Comparison of ENCODE assay signal across 20 cellular contexts in genomic region chr1:39226836-39227235, GRCh38. TPM values are rescaled to one million over a fixed set of nuclear protein-coding genes. Genes with fewer than 3 reads are reported as not detected.
DNase-seq lines count a peak whose midpoint lies in the region; ATAC-seq lines count a peak whose summit lies in the region.
"Had no signal": no experiment of that assay in that cellular context is flagged by ENCODE, and none has a peak within 500 bp of the region (broad histone marks: within the 10 kb centered on the region; RNA-seq: fewer than 3 reads in every experiment).

No MANE protein-coding gene starts in this region.

- H3K4me3 ChIP-seq in BLaER1 (no peak overlapping the region), trophoblast cell (ENCODE audit: low read depth, low read length) (no peak overlapping the region)
- H3K4me3 ChIP-seq in CD8-positive, alpha-beta memory T cell (ENCODE audit: low read length) = no peak overlapping the region

- no peaks in the 10 kb centered on the region for H3K79me2 ChIP-seq in trophoblast cell (ENCODE audit: control insufficient read depth, insufficient read depth, low read length, poor library complexity)

- H3K4me1 Mint-ChIP-seq in CD8-positive, alpha-beta memory T cell = peaks cover 75 to 91% (median 89%) of the 10 kb centered on the region in 3 donors
- H3K4me1 Mint-ChIP-seq in effector memory CD8-positive, alpha-beta T cell (ENCODE audit: low read depth in 2 of 2) = peaks cover 51 to 71% of the 10 kb centered on the region in 2 donors

- H4K20me1 ChIP-seq in BLaER1 = peaks cover 96% of the 10 kb centered on the region

- H3K4me3 Mint-ChIP-seq in CD8-positive, alpha-beta memory T cell = peak overlapping the region in 2 of 7 donors; percentile 1
- H3K4me3 Mint-ChIP-seq in effector memory CD8-positive, alpha-beta T cell = no peak overlapping the region

- no peaks in the 10 kb centered on the region for H3K9me3 ChIP-seq in BLaER1
- H3K9me3 ChIP-seq in CD8-positive, alpha-beta memory T cell (ENCODE audit: low read length) = no peaks in the 10 kb centered on the region
- no peaks in the 10 kb centered on the region for H3K9me3 ChIP-seq in trophoblast cell (ENCODE audit: insufficient read depth, low read depth, low read length)
- H3K9me3 ChIP-seq: SK-N-SH had no signal

- H4K8ac ChIP-seq in trophoblast cell (ENCODE audit: low read depth, low read length) = no peak overlapping the region

- no peak overlapping the region for H2BK5ac ChIP-seq in trophoblast cell (ENCODE audit: low read depth, low read length, poor library complexity)

- POLR2A ChIA-PET in CD8-positive, alpha-beta memory T cell (lab: Charles Lee) = interaction anchor here (1.2 to 1.8 kb wide), 2 partner anchors 11 to 35 kb away, joined by 5 to 8 read pairs; no protein-coding TSS in a partner anchor

- H2AK5ac ChIP-seq in trophoblast cell (ENCODE audit: low read length) = no peak overlapping the region

- H3K9ac ChIP-seq in BLaER1 = no peak overlapping the region
- no peak overlapping the region for H3K9ac ChIP-seq in trophoblast cell (ENCODE audit: low read length)
- H3K9ac ChIP-seq: SK-N-SH had no signal

- WGBS in trophoblast cell (ENCODE audit: extremely low coverage, insufficient coverage, insufficient read length) = no CpG with 5 or more reads among the region's 3 CpGs

- no peak overlapping the region for H4K91ac ChIP-seq in trophoblast cell (ENCODE audit: low read depth, low read length)

- no peak overlapping the region for H4K12ac ChIP-seq in trophoblast cell (ENCODE audit: low read depth, low read length)

- ATAC-seq in effector memory CD8-positive, alpha-beta T cell (replicated peaks) = no peak
- ATAC-seq in HG03460 (IDR thresholded peaks at IDR 0.05; ENCODE audit: unreplicated experiment) = no peak
- ATAC-seq: HCT116, PC-3 had no signal

- H3K36me3 Mint-ChIP-seq in CD8-positive, alpha-beta memory T cell = peaks cover 0 to 44% (median 17%) of the 10 kb centered on the region in 3 donors
- H3K36me3 Mint-ChIP-seq in effector memory CD8-positive, alpha-beta T cell (ENCODE audit: insufficient read depth) = peaks cover 20% of the 10 kb centered on the region

- no peak overlapping the region for H3K18ac ChIP-seq in trophoblast cell (ENCODE audit: low read length)

- H3K27ac Mint-ChIP-seq in CD8-positive, alpha-beta memory T cell = peak overlapping the region in 6 of 8 donors; percentile 13 to 84 (median 60)
- peak overlapping the region; percentile 76 to 89 for H3K27ac Mint-ChIP-seq in effector memory CD8-positive, alpha-beta T cell

- H3K4me1 ChIP-seq in BLaER1 (peaks cover 33% of the 10 kb centered on the region), trophoblast cell (ENCODE audit: control insufficient read depth in 1 of 2, insufficient read depth in 2 of 2, low read length in 2 of 2) (peaks cover 0 to 8% of the 10 kb centered on the region in 2 experiments)
- peaks cover 64% of the 10 kb centered on the region for H3K4me1 ChIP-seq in CD8-positive, alpha-beta memory T cell (ENCODE audit: insufficient read depth, low read length)

- no peaks in the 10 kb centered on the region for H3K79me1 ChIP-seq in trophoblast cell (ENCODE audit: low read length)

- H3K36me3 ChIP-seq in BLaER1 (peaks cover 53% of the 10 kb centered on the region), trophoblast cell (ENCODE audit: control insufficient read depth in 1 of 2, insufficient read depth in 2 of 2, low read length in 2 of 2) (no peaks in the 10 kb centered on the region)
- no peaks in the 10 kb centered on the region for H3K36me3 ChIP-seq in CD8-positive, alpha-beta memory T cell (ENCODE audit: insufficient read depth, low read length)

- H3K23ac ChIP-seq in trophoblast cell (ENCODE audit: low read length) = no peak overlapping the region

- H3K14ac ChIP-seq in trophoblast cell (ENCODE audit: low read length) = no peak overlapping the region

- H2BK120ac ChIP-seq in trophoblast cell (ENCODE audit: insufficient read depth, low read length, poor library complexity) = no peak overlapping the region

- CTCF ChIA-PET in CD8-positive, alpha-beta memory T cell (lab: Charles Lee) = interaction anchor here (1.0 to 3.0 kb wide), 5 partner anchors 14 to 42 kb away, joined by 3 to 13 read pairs (median 5); no protein-coding TSS in a partner anchor

- no peaks in the 10 kb centered on the region for H3K9me3 Mint-ChIP-seq in CD8-positive, alpha-beta memory T cell
- H3K9me3 Mint-ChIP-seq in effector memory CD8-positive, alpha-beta T cell = no peaks in the 10 kb centered on the region

- no peak overlapping the region for H3K4me2 ChIP-seq in BLaER1
- no peak overlapping the region for H3K4me2 ChIP-seq in trophoblast cell (ENCODE audit: low read length)
- H3K4me2 ChIP-seq: SK-N-SH had no signal

- H3K27me3 Mint-ChIP-seq in CD8-positive, alpha-beta memory T cell = no peaks in the 10 kb centered on the region
- no peaks in the 10 kb centered on the region for H3K27me3 Mint-ChIP-seq in effector memory CD8-positive, alpha-beta T cell

- no peak overlapping the region for H2AFZ ChIP-seq in trophoblast cell (ENCODE audit: insufficient read depth, low read length, poor library complexity)

- H3K27ac ChIP-seq in BLaER1 (0 out of 2 replicates have a peak overlapping the region, but pooled peaks have one; percentile 18), trophoblast cell (ENCODE audit: low read depth, low read length) (no peak overlapping the region)
- H3K27ac ChIP-seq in CD8-positive, alpha-beta memory T cell (ENCODE audit: low read depth, low read length) = no peak overlapping the region

- DNase-seq in CD8-positive, alpha-beta memory T cell = no peak
- DNase-seq in effector memory CD8-positive, alpha-beta T cell = no peak
- no peak for DNase-seq in trophoblast cell
- no peak for DNase-seq in AG08396 (ENCODE audit: low spot score)
- no peak for DNase-seq in NCI-H1694 treated with DMSO at 0.1 percent for 48 hours (lab: John Stamatoyannopoulos, UW)
- DNase-seq: C1 segment of cervical spinal cord; Karpas-422; NCI-H1105; NCI-H1436 treated with DMSO at 0.1 percent for 48 hours; NCI-H1930; NCI-H2107; NCI-H524; NCI-H774; NK-92 treated with Interleukin-12 subunit alpha and Interleukin-12 subunit beta, amount 100 ng/mL, for 24 hours; PC-3; SK-N-SH; SW 1271 had no signal

- peak overlapping the region; percentile 33 for H3K4ac ChIP-seq in trophoblast cell (ENCODE audit: low read depth, low read length)

- no peak overlapping the region for H2BK12ac ChIP-seq in trophoblast cell (ENCODE audit: low read length)

- H3K27me3 ChIP-seq in BLaER1 = no peaks in the 10 kb centered on the region
- H3K27me3 ChIP-seq in CD8-positive, alpha-beta memory T cell (ENCODE audit: insufficient read depth, low read length, poor library complexity, severe bottlenecking) = no peaks in the 10 kb centered on the region
- no peaks in the 10 kb centered on the region for H3K27me3 ChIP-seq in trophoblast cell (ENCODE audit: insufficient read depth, low read length)

RNA-seq across cellular contexts. Expression of gene MACF1, which starts 22.3 kb away (rescaled TPM):
- total RNA-seq in CD8-positive, alpha-beta memory T cell = 100 to 1,000 TPM; 151 to 154 TPM
- 87.6 TPM for polyA plus RNA-seq in CD8-positive, alpha-beta memory T cell
- polyA plus RNA-seq in trophoblast cell (2013) = 51.7 and 53.8 TPM in 2 replicates
